Comparison of ENCODE assay signal across 9 cellular contexts in genomic region chr12:120264086-120264485, GRCh38. TPM values are rescaled to one million over a fixed set of nuclear protein-coding genes. Genes with fewer than 3 reads are reported as not detected.
DNase-seq lines count a peak whose midpoint lies in the region; ATAC-seq and TF ChIP-seq lines count a peak whose summit lies in the region.
"Had no signal": no experiment of that assay in that cellular context is flagged by ENCODE, and none has a peak within 500 bp of the region (broad histone marks: within the 10 kb centered on the region; RNA-seq: fewer than 3 reads in every experiment).

No MANE protein-coding gene starts in this region.

- H3K36me3 Mint-ChIP-seq in activated CD4-positive, alpha-beta T cell treated with anti-CD3 and anti-CD28 coated beads, Interleukin-2, amount 10 ng/mL, durations not matched to agents 24 days and 14 days (ENCODE audit: low read depth) = peaks cover 10% of the 10 kb centered on the region
- peaks cover 23% of the 10 kb centered on the region for H3K36me3 Mint-ChIP-seq in dendritic cell treated with granulocyte-macrophage colony-stimulating factor and Interleukin-4, amounts not matched to agents 40 ng/mL and 50 ng/mL, for 4 days (ENCODE audit: low read depth)
- H3K36me3 Mint-ChIP-seq in memory B cell = no peaks in the 10 kb centered on the region

- TF ChIP-seq POLR2A in transverse colon (IDR thresholded peaks at IDR 0.05) = no peak

- no peak for TF ChIP-seq CTCF in transverse colon (IDR thresholded peaks at IDR 0.05)

- H3K27me3 ChIP-seq in transverse colon = no peaks in the 10 kb centered on the region

- no peaks in the 10 kb centered on the region for H3K9me3 Mint-ChIP-seq in activated CD4-positive, alpha-beta T cell treated with anti-CD3 and anti-CD28 coated beads, Interleukin-2, amount 10 ng/mL, durations not matched to agents 24 days and 14 days
- H3K9me3 Mint-ChIP-seq in dendritic cell treated with granulocyte-macrophage colony-stimulating factor and Interleukin-4, amounts not matched to agents 40 ng/mL and 50 ng/mL, for 4 days = no peaks in the 10 kb centered on the region
- no peaks in the 10 kb centered on the region for H3K9me3 Mint-ChIP-seq in memory B cell

- H3K4me3 Mint-ChIP-seq in activated CD4-positive, alpha-beta T cell treated with anti-CD3 and anti-CD28 coated beads, Interleukin-2, amount 10 ng/mL, durations not matched to agents 24 days and 14 days = peak overlapping the region; percentile 88
- peak overlapping the region; percentile 94 for H3K4me3 Mint-ChIP-seq in dendritic cell treated with granulocyte-macrophage colony-stimulating factor and Interleukin-4, amounts not matched to agents 40 ng/mL and 50 ng/mL, for 4 days
- peak overlapping the region; percentile 32 for H3K4me3 Mint-ChIP-seq in memory B cell

- peaks cover 18 to 78% (median 47%) of the 10 kb centered on the region in 4 donors for H3K4me1 ChIP-seq in transverse colon

- DNase-seq in activated CD4-positive, alpha-beta T cell treated with anti-CD3 and anti-CD28 coated beads, Interleukin-2, amount 10 ng/mL, durations not matched to agents 24 days and 14 days = no peak
- no peak for DNase-seq in activated CD4-positive, alpha-beta T cell treated with anti-CD3 and anti-CD28 coated beads, Interleukin-2, amount 50 U/mL, for 1 hour
- DNase-seq in memory B cell (ENCODE audit: low spot score in 2 of 2) = no peak
- no peak for DNase-seq in transverse colon
- no peak for DNase-seq in GM03348 (ENCODE audit: low spot score)
- DNase-seq in 8988T = no peak
- DNase-seq: AML-193 had no signal

- intact Hi-C loops in activated CD4-positive, alpha-beta T cell treated with anti-CD3 and anti-CD28 coated beads, Interleukin-2, amount 10 ng/mL, durations not matched to agents 24 days and 14 days (cut with micrococcal nuclease) = loop anchor here (10.0 kb wide), 1 partner anchor 149 kb away; the partner anchor contains the start of gene RAB35
- intact Hi-C loops in dendritic cell treated with granulocyte-macrophage colony-stimulating factor and Interleukin-4, amounts not matched to agents 40 ng/mL and 50 ng/mL, for 4 days (cut with micrococcal nuclease) = loop anchor here (2.0 kb wide), 1 partner anchor 63 kb away; the partner anchor contains the start of gene RPLP0
- intact Hi-C loops in transverse colon (cut with DNase I; ENCODE audit: low total_unique reads) = loop anchor here (2.0 kb wide), 1 partner anchor 35 kb away; no protein-coding TSS in a partner anchor

- no peaks in the 10 kb centered on the region for H3K36me3 ChIP-seq in transverse colon

- WGBS in transverse colon (ENCODE audit: low coverage in 1 of 2), 2 donors = 61% methylated on average over 6 of the region's 6 CpGs; no CpG with 5 or more reads in 1 of the 2 donors

- H3K27me3 Mint-ChIP-seq in activated CD4-positive, alpha-beta T cell treated with anti-CD3 and anti-CD28 coated beads, Interleukin-2, amount 10 ng/mL, durations not matched to agents 24 days and 14 days = peaks cover 1% of the 10 kb centered on the region
- peaks cover 2% of the 10 kb centered on the region for H3K27me3 Mint-ChIP-seq in dendritic cell treated with granulocyte-macrophage colony-stimulating factor and Interleukin-4, amounts not matched to agents 40 ng/mL and 50 ng/mL, for 4 days
- H3K27me3 Mint-ChIP-seq in memory B cell = peaks cover 21% of the 10 kb centered on the region

- H3K27ac Mint-ChIP-seq in activated CD4-positive, alpha-beta T cell treated with anti-CD3 and anti-CD28 coated beads, Interleukin-2, amount 10 ng/mL, durations not matched to agents 24 days and 14 days = peak overlapping the region; percentile 90
- H3K27ac Mint-ChIP-seq in dendritic cell treated with granulocyte-macrophage colony-stimulating factor and Interleukin-4, amounts not matched to agents 40 ng/mL and 50 ng/mL, for 4 days = peak overlapping the region; percentile 91
- H3K27ac Mint-ChIP-seq in memory B cell = no peak overlapping the region

- peak overlapping the region in 3 of 4 donors; percentile 96 to 99 (median 97) for H3K4me3 ChIP-seq in transverse colon

- H3K4me1 Mint-ChIP-seq in activated CD4-positive, alpha-beta T cell treated with anti-CD3 and anti-CD28 coated beads, Interleukin-2, amount 10 ng/mL, durations not matched to agents 24 days and 14 days = peaks cover 60% of the 10 kb centered on the region
- H3K4me1 Mint-ChIP-seq in dendritic cell treated with granulocyte-macrophage colony-stimulating factor and Interleukin-4, amounts not matched to agents 40 ng/mL and 50 ng/mL, for 4 days (ENCODE audit: low read depth) = peaks cover 72% of the 10 kb centered on the region
- peaks cover 19% of the 10 kb centered on the region for H3K4me1 Mint-ChIP-seq in memory B cell

- no peak for ATAC-seq in memory B cell (ENCODE audit: low read depth)
- no peak for ATAC-seq in HG03457 (IDR thresholded peaks at IDR 0.05; ENCODE audit: unreplicated experiment)

- peak overlapping the region; percentile 94 to 98 (median 94) for H3K27ac ChIP-seq in transverse colon

- no peak for TF ChIP-seq EP300 in transverse colon (IDR thresholded peaks at IDR 0.05; ENCODE audit: low read depth)

- no peaks in the 10 kb centered on the region for H3K9me3 ChIP-seq in transverse colon

- in situ Hi-C loops in transverse colon (cut with MboI; ENCODE audit: low pct_ligation_motif_present in 1 of 4, low pct_unique_long_range_greater_than_20kb in 1 of 4, low sequenced_read_pairs in 3 of 4) = no loop called here

RNA-seq across cellular contexts. Expression of gene PXN, which starts 1.4 kb away (rescaled TPM):
- 48.4 and 51.2 TPM in 2 replicates for total RNA-seq in activated CD4-positive, alpha-beta T cell treated with anti-CD3 and anti-CD28 coated beads, Interleukin-2, amount 10 ng/mL, durations not matched to agents 24 days and 14 days
- total RNA-seq in transverse colon = 100 to 1,000 TPM; 101 to 328 (median 198) TPM

RNA-seq across cellular contexts. Expression of gene RNU4-2, which starts 27.6 kb away (rescaled TPM):
- 5,486 and 6,492 TPM in 2 replicates for total RNA-seq in activated CD4-positive, alpha-beta T cell treated with anti-CD3 and anti-CD28 coated beads, Interleukin-2, amount 10 ng/mL, durations not matched to agents 24 days and 14 days
- total RNA-seq in transverse colon = under 1 TPM; under 0.01 TPM

RNA-seq across cellular contexts. Expression of gene RNU4-1, which starts 29.0 kb away (rescaled TPM):
- total RNA-seq in activated CD4-positive, alpha-beta T cell treated with anti-CD3 and anti-CD28 coated beads, Interleukin-2, amount 10 ng/mL, durations not matched to agents 24 days and 14 days = 2,196 and 2,563 TPM in 2 replicates
- under 1 TPM in 3 of 4 donors, not detected in 1; under 0.01 TPM for total RNA-seq in transverse colon

RNA-seq across cellular contexts. Expression of gene SIRT4, which starts 38.0 kb away (rescaled TPM):
- total RNA-seq in activated CD4-positive, alpha-beta T cell treated with anti-CD3 and anti-CD28 coated beads, Interleukin-2, amount 10 ng/mL, durations not matched to agents 24 days and 14 days = 1.1 and 2.5 TPM in 2 replicates
- 1 to 10 TPM in 1 of 4 donors, under 1 TPM in 1, not detected in 2; 0.95 to 1.9 TPM for total RNA-seq in transverse colon

Comparison
In these comparisons a context has a peak if more than half of its experiments do, and no peak if none do; other contexts are left out.
1. H3K4me3 Mint-ChIP-seq: peak in every context shown above with its lines; median percentile 94 in dendritic cell treated with granulocyte-macrophage colony-stimulating factor and Interleukin-4, amounts not matched to agents 40 ng/mL and 50 ng/mL, for 4 days; 88 in activated CD4-positive, alpha-beta T cell treated with anti-CD3 and anti-CD28 coated beads, Interleukin-2, amount 10 ng/mL, durations not matched to agents 24 days and 14 days; 32 in memory B cell.
2. RNA of gene RNU4-2, which starts 27.6 kb away (total RNA-seq): 5,486 to 6,492 TPM in activated CD4-positive, alpha-beta T cell treated with anti-CD3 and anti-CD28 coated beads, Interleukin-2, amount 10 ng/mL, durations not matched to agents 24 days and 14 days; under 0.01 TPM in transverse colon; every median in the first group is over 1,000 times any median in the second.
3. RNA of gene RNU4-1, which starts 29.0 kb away (total RNA-seq): 2,196 to 2,563 TPM in activated CD4-positive, alpha-beta T cell treated with anti-CD3 and anti-CD28 coated beads, Interleukin-2, amount 10 ng/mL, durations not matched to agents 24 days and 14 days; under 0.01 TPM in transverse colon; every median in the first group is over 1,000 times any median in the second.